ENCODE assay signal across 8 cellular contexts in the genomic region with DNA sequence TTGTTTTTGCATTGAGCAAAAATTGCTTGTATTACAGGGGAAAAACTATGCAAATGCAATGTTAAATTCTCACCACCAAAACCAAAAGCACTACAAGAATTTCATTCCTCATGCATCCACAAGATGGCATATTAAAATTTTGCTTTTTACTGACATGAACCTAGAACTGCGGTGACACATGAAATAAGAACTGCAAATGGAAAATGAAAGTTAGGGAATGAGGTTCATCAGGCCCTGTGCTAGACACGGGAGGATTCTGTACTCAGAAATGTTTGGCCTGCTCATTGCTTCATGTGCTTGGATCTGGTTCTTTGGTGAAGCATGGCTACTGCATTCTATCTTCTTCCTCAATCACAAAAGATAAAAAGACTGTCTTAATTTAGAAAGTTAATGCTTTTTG. TPM values are rescaled to one million over a fixed set of nuclear protein-coding genes. Genes with fewer than 3 reads are reported as not detected.
DNase-seq lines count a peak whose midpoint lies in the region; ATAC-seq, FAIRE-seq and TF ChIP-seq lines count a peak whose summit lies in the region.

No MANE protein-coding gene starts in this region.

- H3K9me3 ChIP-seq in thoracic aorta: no peaks in the 10 kb centered on the region

- DNase-seq in Daoy (ENCODE audit: low read depth) (peak; percentile 66), GM19239 (ENCODE audit: insufficient read length, low spot score) (peak; percentile 24), NOMO-1 treated with dmso at 0.1 percent for 144 hours (lab: John Stamatoyannopoulos, UW; ENCODE audit: unreplicated experiment) (peak; percentile 33), T47D (ENCODE audit: low read depth in 1 of 2, low spot score in 1 of 2) (peak; percentile 9 to 51), left kidney (ENCODE audit: low read depth, low spot score) (peak; percentile 51), thoracic aorta (ENCODE audit: low spot score) (no peak), COLO668 (lab: John Stamatoyannopoulos, UW; ENCODE audit: unreplicated experiment) (no peak)

- H3K27ac ChIP-seq in thoracic aorta: peak overlapping the region in 1 of 2 donors; percentile 18

- H3K4me3 ChIP-seq in thoracic aorta: peak overlapping the region; percentile 61

- TF ChIP-seq CTCF in thoracic aorta (IDR thresholded peaks at IDR 0.05): peak; percentile 60

- peak; percentile 97 for FAIRE-seq in GM19239 (lab: Jason Lieb, UNC)

- ATAC-seq in HG03135 (IDR thresholded peaks at IDR 0.05; ENCODE audit: unreplicated experiment): peak; percentile 74
- ATAC-seq in thoracic aorta (ENCODE audit: insufficient number of reproducible peaks, low FRiP score, low read depth): peak; percentile 72

- H3K27me3 ChIP-seq in thoracic aorta (replicated peaks; ENCODE audit: insufficient read depth): no peaks in the 10 kb centered on the region

- H3K4me1 ChIP-seq in thoracic aorta (ENCODE audit: control insufficient read depth in 1 of 2, low read depth in 2 of 2): peaks cover 0 to 6% of the 10 kb centered on the region in 2 donors

- H3K36me3 ChIP-seq in thoracic aorta: no peaks in the 10 kb centered on the region

- in situ Hi-C loops in T47D (cut with HindIII; ENCODE audit: low pct_unique_long_range_greater_than_20kb, low sequenced_read_pairs): no loop called here

RNA-seq across cellular contexts. Expression of a gene that starts 9.1 kb away (rescaled TPM):
- 44.1 and 49.9 TPM in 2 replicates for total RNA-seq in Daoy (2014; rRNA removed; shearing (Covaris generic))
- 10 to 100 TPM; 21.6 to 33.4 TPM for total RNA-seq in thoracic aorta

RNA-seq across cellular contexts. Expression of a gene that starts 55.6 kb away (rescaled TPM):
- 5.5 and 6.4 TPM in 2 replicates for total RNA-seq in Daoy (2014; rRNA removed; shearing (Covaris generic))
- 10 to 100 TPM; 17.1 to 24.1 TPM for total RNA-seq in thoracic aorta

Comparison
In these comparisons a context has a peak if more than half of its experiments do, and no peak if none do; other contexts are left out.
1. DNase-seq: peak in Daoy (single experiment), GM19239 (single experiment), NOMO-1 treated with dmso at 0.1 percent for 144 hours (single experiment), T47D (2 of 2) and left kidney (single experiment); none in thoracic aorta (single experiment) and COLO668 (single experiment).